In the genomic region with DNA sequence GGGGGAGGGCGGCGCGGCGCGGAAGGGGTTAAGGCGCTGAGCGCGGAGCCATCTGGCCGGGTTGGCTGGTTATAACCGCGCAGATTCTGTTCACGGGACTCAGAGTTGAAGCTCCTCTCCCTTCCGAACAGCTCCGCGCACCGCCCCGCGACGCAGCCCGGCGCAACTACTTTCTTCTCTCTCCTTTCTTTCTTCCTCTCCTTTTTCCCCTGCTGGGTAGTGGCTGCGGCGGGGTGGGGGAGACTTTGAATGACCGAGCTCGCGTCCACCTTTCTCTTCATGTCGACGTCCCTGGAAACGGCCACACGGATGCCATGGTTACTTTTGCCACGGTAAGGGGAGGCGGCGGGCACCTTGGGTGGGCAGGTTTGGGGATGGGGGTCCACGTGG, we compare ENCODE assay signal across 8 cellular contexts. TPM values are rescaled to one million over a fixed set of nuclear protein-coding genes. Genes with fewer than 3 reads are reported as not detected.
A peak's percentile ranks its signal among the peaks of the same experiment; 100 is the strongest.
DNase-seq lines count a peak whose midpoint lies in the region; ATAC-seq and TF ChIP-seq lines count a peak whose summit lies in the region.

A gene (plus strand): TSS at position 98 of the 390 bp plus-strand sequence. CDS start 217 bp downstream, at position 315.

- ATAC-seq in right lobe of liver: peak; percentile 36 to 59 (median 46)
- no peak for ATAC-seq in HG02759 (IDR thresholded peaks at IDR 0.05; ENCODE audit: unreplicated experiment)
- no peak for ATAC-seq in GM18868 (IDR thresholded peaks at IDR 0.05; ENCODE audit: unreplicated experiment)

- H3K4me1 ChIP-seq in HEK293 (ENCODE audit: control insufficient read depth, insufficient read depth, low read length) (peaks cover 16% of the 10 kb centered on the region), mammary epithelial cell (ENCODE audit: insufficient read depth, low read length) (peaks cover 7% of the 10 kb centered on the region), right lobe of liver (peaks cover 0 to 7% (median 1%) of the 10 kb centered on the region in 4 donors), urinary bladder (ENCODE audit: insufficient read depth) (no peaks in the 10 kb centered on the region)

- CTCF ChIA-PET in HEK293 (lab: Yijun Ruan, JAX): interaction anchor here (0.6 to 2.6 kb wide), 6 partner anchors 9 to 365 kb away, joined by 3 to 10 read pairs (median 4); no protein-coding TSS in a partner anchor
- CTCF ChIA-PET in mammary epithelial cell (lab: Charles Lee; ENCODE audit: low non-redundant PET): no interaction called here

- POLR2A ChIA-PET in HEK293 (lab: Yijun Ruan, JAX): interaction anchor here (0.8 to 2.2 kb wide), 3 partner anchors 9 to 374 kb away, joined by 4 to 20 read pairs (median 6); no protein-coding TSS in a partner anchor

- H3K9me3 ChIP-seq in HEK293 (ENCODE audit: control insufficient read depth, insufficient read depth, low read depth, low read length): no peaks in the 10 kb centered on the region
- no peaks in the 10 kb centered on the region for H3K9me3 ChIP-seq in mammary epithelial cell (replicated peaks; ENCODE audit: insufficient read depth, low read length)
- H3K9me3 ChIP-seq in right lobe of liver: no peaks in the 10 kb centered on the region

- no TSS peak for BruUV-seq in mammary epithelial cell (replicated peaks; lab: Mats Ljungman, UMichigan)

- no peaks in the 10 kb centered on the region for H3K36me3 ChIP-seq in HEK293 (ENCODE audit: control insufficient read depth in 2 of 2, insufficient read depth in 1 of 2, low read length in 2 of 2)
- no peaks in the 10 kb centered on the region for H3K36me3 ChIP-seq in mammary epithelial cell (ENCODE audit: insufficient read depth, low read length)
- no peaks in the 10 kb centered on the region for H3K36me3 ChIP-seq in right lobe of liver
- H3K36me3 ChIP-seq in urinary bladder (ENCODE audit: insufficient read depth): no peaks in the 10 kb centered on the region

- H3K4me2 ChIP-seq in mammary epithelial cell (ENCODE audit: insufficient read depth, low read depth, low read length): peak within 1 kb of the TSS; percentile 59

- peak; percentile 58 for TF ChIP-seq POLR2A in right lobe of liver (IDR thresholded peaks at IDR 0.05)

- H3K4me3 ChIP-seq in HEK293 (ENCODE audit: low read depth, low read length) (peak within 1 kb of the TSS; percentile 69), mammary epithelial cell (replicated peaks in 1 of 3; ENCODE audit: insufficient read depth in 1 of 3, low read depth in 2 of 3, low read length in 3 of 3) (peak within 1 kb of the TSS in 2 of 3 experiments; percentile 14 to 15), right lobe of liver (peak within 1 kb of the TSS; percentile 41 to 61 (median 53)), urinary bladder (ENCODE audit: low read depth, low read length) (peak within 1 kb of the TSS; percentile 62)

- in situ Hi-C loops in ACHN (cut with HindIII; ENCODE audit: low pct_ligation_motif_present, low pct_unique_long_range_greater_than_20kb, low sequenced_read_pairs) (no loop called here), mammary epithelial cell (cut with MboI; ENCODE audit: low sequenced_read_pairs in 2 of 2) (loop anchor here in 1 of 2 donors (10.0 kb wide), 2 partner anchors 227 to 257 kb away; no protein-coding TSS in a partner anchor)

- no peaks in the 10 kb centered on the region for H3K79me2 ChIP-seq in mammary epithelial cell (ENCODE audit: insufficient read depth, low read length)

- no peaks in the 10 kb centered on the region for H4K20me1 ChIP-seq in mammary epithelial cell (ENCODE audit: insufficient read depth, low read length)

- DNase-seq in ACHN (peak; percentile 80), mammary epithelial cell (no peak), right lobe of liver (peak in 2 of 3 donors; percentile 45 to 68), medulla oblongata (ENCODE audit: extremely low spot score) (no peak)

- H3K27me3 ChIP-seq in mammary epithelial cell (ENCODE audit: insufficient read depth, low read length): peaks cover 44% of the 10 kb centered on the region
- H3K27me3 ChIP-seq in right lobe of liver: peaks cover 0 to 3% of the 10 kb centered on the region in 2 donors

- H2AFZ ChIP-seq in mammary epithelial cell (ENCODE audit: low read depth, low read length): no peak within 1 kb of the TSS

- no peak within 1 kb of the TSS for H3K9ac ChIP-seq in mammary epithelial cell (ENCODE audit: insufficient read depth, low read length)

- dilution Hi-C loops in mammary epithelial cell (cut with HindIII; ENCODE audit: low sequenced_read_pairs): no loop called here

- intact Hi-C loops in mammary epithelial cell (cut with micrococcal nuclease) (no loop called here), right lobe of liver (cut with DNase I) (no loop called here)

- peak within 1 kb of the TSS; percentile 16; the same call in 1 of the 2 replicates for H3K27ac ChIP-seq in HEK293 (ENCODE audit: extremely low read depth, low read depth, low read length)
- no peak within 1 kb of the TSS for H3K27ac ChIP-seq in mammary epithelial cell (ENCODE audit: insufficient read depth, low read depth, low read length)
- H3K27ac ChIP-seq in right lobe of liver: peak within 1 kb of the TSS; percentile 33 to 69 (median 68)
- peak within 1 kb of the TSS; percentile 30 for H3K27ac ChIP-seq in urinary bladder (ENCODE audit: low read depth)

- TF ChIP-seq CTCF in HEK293 (tag by site-specific recombination; IDR thresholded peaks at IDR 0.05) (no peak), mammary epithelial cell (conservative IDR thresholded peaks at IDR 0.05 in 1 of 2, IDR thresholded peaks at IDR 0.05 in 1 of 2; ENCODE audit: extremely low read depth in 1 of 2, insufficient read depth in 1 of 2, low read depth in 1 of 2, low read length in 2 of 2) (no peak), right lobe of liver (IDR thresholded peaks at IDR 0.05) (no peak)

- WGBS in mammary epithelial cell (ENCODE audit: low coverage, missing lambda C conversion rate): no CpG with 5 or more reads among the region's 34 CpGs
- 0% methylated on average over 18 of the region's 34 CpGs for WGBS in right lobe of liver (ENCODE audit: insufficient coverage, low coverage, low lambda C conversion rate, missing lambda C conversion rate)
- under 1% methylated on average over 34 of the region's 34 CpGs for WGBS in urinary bladder

TF ChIP-seq in HEK293, 187 proteins besides CTCF, POLR2A, EP300 and RAD21 (continues in another document):
- TF ChIP-seq ZBTB20 (tag by site-specific recombination; IDR thresholded peaks at IDR 0.05) (peak; percentile 78; the same call in 1 of the 2 replicates), ZFP37 (tag by site-specific recombination; IDR thresholded peaks at IDR 0.05) (no peak), PRDM1 (tag by site-specific recombination; IDR thresholded peaks at IDR 0.05) (peak; percentile 51; the same call in 1 of the 2 replicates), YY1 (tag by site-specific recombination; IDR thresholded peaks at IDR 0.05) (0 out of 2 replicates have a peak, but pooled peaks have one; percentile 30), ZIC2 (tag by site-specific recombination; IDR thresholded peaks at IDR 0.05) (no peak), ZFP41 (tag by site-specific recombination; IDR thresholded peaks at IDR 0.05; ENCODE audit: borderline replicate concordance) (no peak)
- TF ChIP-seq, protein P1, sequence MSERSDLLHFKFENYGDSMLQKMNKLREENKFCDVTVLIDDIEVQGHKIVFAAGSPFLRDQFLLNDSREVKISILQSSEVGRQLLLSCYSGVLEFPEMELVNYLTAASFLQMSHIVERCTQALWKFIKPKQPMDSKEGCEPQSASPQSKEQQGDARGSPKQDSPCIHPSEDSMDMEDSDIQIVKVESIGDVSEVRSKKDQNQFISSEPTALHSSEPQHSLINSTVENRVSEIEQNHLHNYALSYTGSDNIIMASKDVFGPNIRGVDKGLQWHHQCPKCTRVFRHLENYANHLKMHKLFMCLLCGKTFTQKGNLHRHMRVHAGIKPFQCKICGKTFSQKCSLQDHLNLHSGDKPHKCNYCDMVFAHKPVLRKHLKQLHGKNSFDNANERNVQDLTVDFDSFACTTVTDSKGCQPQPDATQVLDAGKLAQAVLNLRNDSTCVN (tag by site-specific recombination; optimal IDR thresholded peaks at IDR 0.05): peak; percentile 22
- TF ChIP-seq, protein P2, sequence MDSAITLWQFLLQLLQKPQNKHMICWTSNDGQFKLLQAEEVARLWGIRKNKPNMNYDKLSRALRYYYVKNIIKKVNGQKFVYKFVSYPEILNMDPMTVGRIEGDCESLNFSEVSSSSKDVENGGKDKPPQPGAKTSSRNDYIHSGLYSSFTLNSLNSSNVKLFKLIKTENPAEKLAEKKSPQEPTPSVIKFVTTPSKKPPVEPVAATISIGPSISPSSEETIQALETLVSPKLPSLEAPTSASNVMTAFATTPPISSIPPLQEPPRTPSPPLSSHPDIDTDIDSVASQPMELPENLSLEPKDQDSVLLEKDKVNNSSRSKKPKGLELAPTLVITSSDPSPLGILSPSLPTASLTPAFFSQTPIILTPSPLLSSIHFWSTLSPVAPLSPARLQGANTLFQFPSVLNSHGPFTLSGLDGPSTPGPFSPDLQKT (IDR thresholded peaks at IDR 0.05; ENCODE audit: borderline replicate concordance, low read depth, low read length): no peak
- TF ChIP-seq, protein P3, sequence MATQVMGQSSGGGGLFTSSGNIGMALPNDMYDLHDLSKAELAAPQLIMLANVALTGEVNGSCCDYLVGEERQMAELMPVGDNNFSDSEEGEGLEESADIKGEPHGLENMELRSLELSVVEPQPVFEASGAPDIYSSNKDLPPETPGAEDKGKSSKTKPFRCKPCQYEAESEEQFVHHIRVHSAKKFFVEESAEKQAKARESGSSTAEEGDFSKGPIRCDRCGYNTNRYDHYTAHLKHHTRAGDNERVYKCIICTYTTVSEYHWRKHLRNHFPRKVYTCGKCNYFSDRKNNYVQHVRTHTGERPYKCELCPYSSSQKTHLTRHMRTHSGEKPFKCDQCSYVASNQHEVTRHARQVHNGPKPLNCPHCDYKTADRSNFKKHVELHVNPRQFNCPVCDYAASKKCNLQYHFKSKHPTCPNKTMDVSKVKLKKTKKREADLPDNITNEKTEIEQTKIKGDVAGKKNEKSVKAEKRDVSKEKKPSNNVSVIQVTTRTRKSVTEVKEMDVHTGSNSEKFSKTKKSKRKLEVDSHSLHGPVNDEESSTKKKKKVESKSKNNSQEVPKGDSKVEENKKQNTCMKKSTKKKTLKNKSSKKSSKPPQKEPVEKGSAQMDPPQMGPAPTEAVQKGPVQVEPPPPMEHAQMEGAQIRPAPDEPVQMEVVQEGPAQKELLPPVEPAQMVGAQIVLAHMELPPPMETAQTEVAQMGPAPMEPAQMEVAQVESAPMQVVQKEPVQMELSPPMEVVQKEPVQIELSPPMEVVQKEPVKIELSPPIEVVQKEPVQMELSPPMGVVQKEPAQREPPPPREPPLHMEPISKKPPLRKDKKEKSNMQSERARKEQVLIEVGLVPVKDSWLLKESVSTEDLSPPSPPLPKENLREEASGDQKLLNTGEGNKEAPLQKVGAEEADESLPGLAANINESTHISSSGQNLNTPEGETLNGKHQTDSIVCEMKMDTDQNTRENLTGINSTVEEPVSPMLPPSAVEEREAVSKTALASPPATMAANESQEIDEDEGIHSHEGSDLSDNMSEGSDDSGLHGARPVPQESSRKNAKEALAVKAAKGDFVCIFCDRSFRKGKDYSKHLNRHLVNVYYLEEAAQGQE (tag by site-specific recombination; IDR thresholded peaks at IDR 0.05): peak; percentile 23; the same call in 1 of the 2 replicates

RNA-seq across cellular contexts. Expression of the gene that starts here (rescaled TPM):
- not detected for total RNA-seq in mammary epithelial cell
- not detected for polyA plus RNA-seq in mammary epithelial cell
- polyA minus RNA-seq in mammary epithelial cell: not detected
- total RNA-seq in right lobe of liver: 1 to 10 TPM; 1.1 to 4.0 (median 2.6) TPM
- 11.3 TPM for total RNA-seq in urinary bladder
- 11.3 TPM for polyA plus RNA-seq in urinary bladder

Comparison
In these comparisons a context has a peak if more than half of its experiments do, and no peak if none do; other contexts are left out.
1. RNA of the gene that starts here (polyA plus RNA-seq): 11.3 TPM in urinary bladder (single experiment); not detected in mammary epithelial cell (single experiment); every median in the first group is over 10 times any median in the second.
2. DNase-seq: peak in ACHN (single experiment) and right lobe of liver (2 of 3); none in mammary epithelial cell (single experiment) and medulla oblongata (single experiment).
3. H3K4me3 ChIP-seq: peak in every context shown above with its lines; median percentile 69 in HEK293; 62 in urinary bladder; 53 in right lobe of liver; 14 in mammary epithelial cell.
4. ATAC-seq: peak in right lobe of liver (4 of 4); none in HG02759 (single experiment) and GM18868 (single experiment).